ENCODE assay signal across 9 cellular contexts in genomic region chr22:46108564-46109473, GRCh38. TPM values are rescaled to one million over a fixed set of nuclear protein-coding genes. Genes with fewer than 3 reads are reported as not detected.
DNase-seq lines count a peak whose midpoint lies in the region; ATAC-seq and TF ChIP-seq lines count a peak whose summit lies in the region.
"Had no signal": no experiment of that assay in that cellular context is flagged by ENCODE, and none has a peak within 500 bp of the region (broad histone marks: within the 10 kb centered on the region; RNA-seq: fewer than 3 reads in every experiment).

No MANE protein-coding gene starts in this region.

- intact Hi-C loops in left colon (cut with DNase I, micrococcal nuclease), result no loop called here

- DNase-seq in Karpas-422 (peak; percentile 68), cerebellar cortex (ENCODE audit: low spot score) (peak; percentile 71), left colon (no peak), tibial nerve (ENCODE audit: low spot score in 2 of 2) (no peak), NCI-H2227 treated with DMSO at 0.1 percent for 48 hours (lab: John Stamatoyannopoulos, UW) (no peak), foreskin keratinocyte (no peak), progenitor cell of endocrine pancreas (ENCODE audit: low spot score, unreplicated experiment) (no peak)
- DNase-seq: MV-4-11 had no signal

- no peak overlapping the region for H3K4me2 ChIP-seq in Karpas-422 (ENCODE audit: low read depth, low read length, poor library complexity, severe bottlenecking)

- 36 to 55% methylated on average over 18 to 20 of the region's 20 CpGs for WGBS in tibial nerve, 2 donors

- H3K4me1 ChIP-seq in Karpas-422 (ENCODE audit: low read length) (no peaks in the 10 kb centered on the region), tibial nerve (peaks cover 0 to 98% (median 81%) of the 10 kb centered on the region in 4 donors), foreskin keratinocyte (peaks cover 19% of the 10 kb centered on the region)

- H3K9me3 Mint-ChIP-seq in progenitor cell of endocrine pancreas (ENCODE audit: low read depth), result no peaks in the 10 kb centered on the region

- H3K27ac ChIP-seq in Karpas-422 (ENCODE audit: low read length) (no peak overlapping the region), tibial nerve (peak overlapping the region; percentile 66 to 88 (median 80)), foreskin keratinocyte (no peak overlapping the region)

- H3K9me2 ChIP-seq in Karpas-422 (replicated peaks; ENCODE audit: insufficient read depth, low read length), result no peaks in the 10 kb centered on the region

- peak; percentile 33 for ATAC-seq in left colon
- no peak for ATAC-seq in GM18519 (IDR thresholded peaks at IDR 0.05; ENCODE audit: low FRiP score, unreplicated experiment)
- no peak for ATAC-seq in foreskin keratinocyte

- peaks cover 3% of the 10 kb centered on the region for H3K4me1 Mint-ChIP-seq in progenitor cell of endocrine pancreas (ENCODE audit: low read depth)

- no peak overlapping the region for H3K4me3 Mint-ChIP-seq in progenitor cell of endocrine pancreas (ENCODE audit: low read depth)

- no peak overlapping the region for H3K9ac ChIP-seq in Karpas-422 (ENCODE audit: low read length)

- peak in 1 of 2 donors; percentile 18 for TF ChIP-seq EP300 in tibial nerve (IDR thresholded peaks at IDR 0.05)

- peaks cover 4% of the 10 kb centered on the region for H3K27me3 Mint-ChIP-seq in progenitor cell of endocrine pancreas

- H3K27me3 ChIP-seq in Karpas-422 (ENCODE audit: low read length), result no peaks in the 10 kb centered on the region
- no peaks in the 10 kb centered on the region for H3K27me3 ChIP-seq in tibial nerve
- H3K27me3 ChIP-seq in foreskin keratinocyte, result no peaks in the 10 kb centered on the region

- H3K27ac Mint-ChIP-seq in progenitor cell of endocrine pancreas, result no peak overlapping the region

- H3K4me3 ChIP-seq in Karpas-422 (ENCODE audit: low read length) (no peak overlapping the region), tibial nerve (no peak overlapping the region)

- no peak overlapping the region for H2AFZ ChIP-seq in Karpas-422 (ENCODE audit: low read length)

- no peaks in the 10 kb centered on the region for H3K79me2 ChIP-seq in Karpas-422 (ENCODE audit: low read length)

- TF ChIP-seq CTCF in tibial nerve (IDR thresholded peaks at IDR 0.05) (peak in 1 of 5 experiments; percentile 11), foreskin keratinocyte (conservative IDR thresholded peaks at IDR 0.05) (no peak), progenitor cell of endocrine pancreas (IDR thresholded peaks at IDR 0.05; ENCODE audit: unreplicated experiment) (no peak)

- H3K36me3 ChIP-seq in Karpas-422 (ENCODE audit: insufficient read depth, low read length), result no peaks in the 10 kb centered on the region
- peaks cover 0 to 65% (median 12%) of the 10 kb centered on the region in 3 donors for H3K36me3 ChIP-seq in tibial nerve

- TF ChIP-seq POLR2A in tibial nerve (IDR thresholded peaks at IDR 0.05), result no peak

- no peaks in the 10 kb centered on the region for H3K36me3 Mint-ChIP-seq in progenitor cell of endocrine pancreas (ENCODE audit: insufficient read depth)

- H4K20me1 ChIP-seq in Karpas-422 (ENCODE audit: insufficient read depth, low read depth, low read length), result no peaks in the 10 kb centered on the region

- no peaks in the 10 kb centered on the region for H3K9me3 ChIP-seq in Karpas-422 (ENCODE audit: low read length)
- no peaks in the 10 kb centered on the region for H3K9me3 ChIP-seq in tibial nerve

RNA-seq across cellular contexts. Expression of gene PPARA, which starts 41.5 kb away (rescaled TPM):
- total RNA-seq in Karpas-422 (2014; rRNA removed; shearing (Covaris generic); ENCODE audit: low replicate concordance), result 18.3 and 23.5 TPM in 2 replicates
- 10 to 100 TPM; 70.4 to 73.9 TPM for total RNA-seq in left colon
- total RNA-seq in tibial nerve, result 10 to 100 TPM; 18.9 to 43.5 (median 27.2) TPM
- total RNA-seq in foreskin keratinocyte, result 9.1 and 10.0 TPM in 2 replicates
- polyA plus RNA-seq in foreskin keratinocyte, result 2.1 and 3.2 TPM in 2 replicates
- total RNA-seq in progenitor cell of endocrine pancreas, result 33.5 and 33.6 TPM in 2 replicates

Comparison
In these comparisons a context has a peak if more than half of its experiments do, and no peak if none do; other contexts are left out.
1. DNase-seq: peak in Karpas-422 (single experiment) and cerebellar cortex (single experiment); none in left colon (0 of 2), tibial nerve (0 of 2), NCI-H2227 treated with DMSO at 0.1 percent for 48 hours (single experiment), foreskin keratinocyte (0 of 2) and progenitor cell of endocrine pancreas (single experiment).
2. H3K27ac ChIP-seq: peak in tibial nerve (4 of 4); none in Karpas-422 (single experiment) and foreskin keratinocyte (single experiment).